Comparison of ENCODE assay signal across 1 cellular context in the genomic region with DNA sequence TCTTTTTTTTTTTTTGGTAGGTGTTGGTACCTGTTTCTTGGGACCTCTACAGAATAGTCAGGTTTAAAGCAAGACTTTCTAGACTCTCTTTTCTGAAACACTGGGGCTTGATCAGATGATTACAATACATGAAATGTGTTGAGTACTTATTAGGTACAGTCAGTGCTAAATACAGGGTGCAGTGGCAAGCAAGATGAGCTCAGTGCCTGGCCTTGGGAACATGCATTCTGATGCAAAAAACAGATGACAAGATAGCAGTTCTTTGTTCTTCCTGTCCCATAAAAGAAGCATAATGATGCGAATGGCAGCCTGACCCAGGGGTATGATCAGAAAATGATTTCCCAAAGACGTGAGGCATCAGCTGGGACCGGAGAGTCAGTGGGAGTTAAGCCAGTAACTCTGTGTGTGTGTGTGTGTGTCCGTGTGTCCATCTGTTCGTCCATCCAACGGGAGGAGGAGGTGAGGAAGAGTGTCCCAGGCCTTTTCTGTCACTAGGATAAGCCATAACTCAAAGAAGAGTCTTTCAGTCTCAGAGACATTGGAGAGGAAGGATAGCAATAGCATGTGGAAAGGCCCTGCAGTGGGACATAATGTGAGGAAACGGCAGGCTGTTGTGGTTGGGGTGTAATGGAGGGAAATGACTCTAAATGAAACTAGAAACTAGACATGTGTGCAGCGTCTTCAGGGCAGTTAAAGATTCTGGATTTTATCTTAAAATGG.
A peak's percentile ranks its signal among the peaks of the same experiment; 100 is the strongest.
TF ChIP-seq lines count a peak whose summit lies in the region.

No MANE protein-coding gene starts in this region.

TF ChIP-seq in GM12878, 131 proteins besides CTCF, POLR2A, EP300 and RAD21 (continued from another document and continues in another):
- TF ChIP-seq, protein P1, sequence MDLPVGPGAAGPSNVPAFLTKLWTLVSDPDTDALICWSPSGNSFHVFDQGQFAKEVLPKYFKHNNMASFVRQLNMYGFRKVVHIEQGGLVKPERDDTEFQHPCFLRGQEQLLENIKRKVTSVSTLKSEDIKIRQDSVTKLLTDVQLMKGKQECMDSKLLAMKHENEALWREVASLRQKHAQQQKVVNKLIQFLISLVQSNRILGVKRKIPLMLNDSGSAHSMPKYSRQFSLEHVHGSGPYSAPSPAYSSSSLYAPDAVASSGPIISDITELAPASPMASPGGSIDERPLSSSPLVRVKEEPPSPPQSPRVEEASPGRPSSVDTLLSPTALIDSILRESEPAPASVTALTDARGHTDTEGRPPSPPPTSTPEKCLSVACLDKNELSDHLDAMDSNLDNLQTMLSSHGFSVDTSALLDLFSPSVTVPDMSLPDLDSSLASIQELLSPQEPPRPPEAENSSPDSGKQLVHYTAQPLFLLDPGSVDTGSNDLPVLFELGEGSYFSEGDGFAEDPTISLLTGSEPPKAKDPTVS (IDR thresholded peaks at IDR 0.05; ENCODE audit: low read depth, low read length): no peak
- TF ChIP-seq, protein P2, sequence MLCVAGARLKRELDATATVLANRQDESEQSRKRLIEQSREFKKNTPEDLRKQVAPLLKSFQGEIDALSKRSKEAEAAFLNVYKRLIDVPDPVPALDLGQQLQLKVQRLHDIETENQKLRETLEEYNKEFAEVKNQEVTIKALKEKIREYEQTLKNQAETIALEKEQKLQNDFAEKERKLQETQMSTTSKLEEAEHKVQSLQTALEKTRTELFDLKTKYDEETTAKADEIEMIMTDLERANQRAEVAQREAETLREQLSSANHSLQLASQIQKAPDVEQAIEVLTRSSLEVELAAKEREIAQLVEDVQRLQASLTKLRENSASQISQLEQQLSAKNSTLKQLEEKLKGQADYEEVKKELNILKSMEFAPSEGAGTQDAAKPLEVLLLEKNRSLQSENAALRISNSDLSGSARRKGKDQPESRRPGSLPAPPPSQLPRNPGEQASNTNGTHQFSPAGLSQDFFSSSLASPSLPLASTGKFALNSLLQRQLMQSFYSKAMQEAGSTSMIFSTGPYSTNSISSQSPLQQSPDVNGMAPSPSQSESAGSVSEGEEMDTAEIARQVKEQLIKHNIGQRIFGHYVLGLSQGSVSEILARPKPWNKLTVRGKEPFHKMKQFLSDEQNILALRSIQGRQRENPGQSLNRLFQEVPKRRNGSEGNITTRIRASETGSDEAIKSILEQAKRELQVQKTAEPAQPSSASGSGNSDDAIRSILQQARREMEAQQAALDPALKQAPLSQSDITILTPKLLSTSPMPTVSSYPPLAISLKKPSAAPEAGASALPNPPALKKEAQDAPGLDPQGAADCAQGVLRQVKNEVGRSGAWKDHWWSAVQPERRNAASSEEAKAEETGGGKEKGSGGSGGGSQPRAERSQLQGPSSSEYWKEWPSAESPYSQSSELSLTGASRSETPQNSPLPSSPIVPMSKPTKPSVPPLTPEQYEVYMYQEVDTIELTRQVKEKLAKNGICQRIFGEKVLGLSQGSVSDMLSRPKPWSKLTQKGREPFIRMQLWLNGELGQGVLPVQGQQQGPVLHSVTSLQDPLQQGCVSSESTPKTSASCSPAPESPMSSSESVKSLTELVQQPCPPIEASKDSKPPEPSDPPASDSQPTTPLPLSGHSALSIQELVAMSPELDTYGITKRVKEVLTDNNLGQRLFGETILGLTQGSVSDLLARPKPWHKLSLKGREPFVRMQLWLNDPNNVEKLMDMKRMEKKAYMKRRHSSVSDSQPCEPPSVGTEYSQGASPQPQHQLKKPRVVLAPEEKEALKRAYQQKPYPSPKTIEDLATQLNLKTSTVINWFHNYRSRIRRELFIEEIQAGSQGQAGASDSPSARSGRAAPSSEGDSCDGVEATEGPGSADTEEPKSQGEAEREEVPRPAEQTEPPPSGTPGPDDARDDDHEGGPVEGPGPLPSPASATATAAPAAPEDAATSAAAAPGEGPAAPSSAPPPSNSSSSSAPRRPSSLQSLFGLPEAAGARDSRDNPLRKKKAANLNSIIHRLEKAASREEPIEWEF (IDR thresholded peaks at IDR 0.05; ENCODE audit: insufficient replicate concordance, low read depth, low read length): no peak
- TF ChIP-seq CHD4 (IDR thresholded peaks at IDR 0.05) (no peak), BCL11A (IDR thresholded peaks at IDR 0.05; ENCODE audit: low read depth, low read length) (peak; percentile 84), ESRRA (IDR thresholded peaks at IDR 0.05; ENCODE audit: low read length) (no peak), BMI1 (IDR thresholded peaks at IDR 0.05; ENCODE audit: borderline replicate concordance) (peak; percentile 54; the same call in 1 of the 2 replicates), JUND (IDR thresholded peaks at IDR 0.05; ENCODE audit: low read depth, low read length) (peak; percentile 77; the same call in 1 of the 2 replicates), MEF2A (IDR thresholded peaks at IDR 0.05; ENCODE audit: insufficient read depth, low read depth, low read length) (peak; percentile 65), NRF1 (conservative IDR thresholded peaks at IDR 0.05; ENCODE audit: low read depth, low read length) (no peak), SMAD1 (IDR thresholded peaks at IDR 0.05; ENCODE audit: low read depth, partially characterized antibody) (no peak), RFX5 (IDR thresholded peaks at IDR 0.05; ENCODE audit: low read depth, low read length) (no peak), ZNF24 (IDR thresholded peaks at IDR 0.05) (peak; percentile 38; the same call in 1 of the 2 replicates), ZNF274 (IDR thresholded peaks at IDR 0.05; ENCODE audit: insufficient read depth, insufficient read length) (no peak), TAF1 (IDR thresholded peaks at IDR 0.05; ENCODE audit: borderline replicate concordance, low read depth, low read length) (no peak), MTA3 (IDR thresholded peaks at IDR 0.05; ENCODE audit: borderline replicate concordance, low read length) (peak; percentile 91; the same call in 1 of the 2 replicates), FOXK2 (IDR thresholded peaks at IDR 0.05) (no peak), GATAD2B (conservative IDR thresholded peaks at IDR 0.05; ENCODE audit: low read depth) (peak; percentile 55; the same call in 1 of the 2 replicates), CBX5 (IDR thresholded peaks at IDR 0.05; ENCODE audit: low read depth) (peak; percentile 96), SRF (IDR thresholded peaks at IDR 0.05; ENCODE audit: low read depth in 2 of 2, low read length in 2 of 2) (no peak), SREBF2 (IDR thresholded peaks at IDR 0.05; ENCODE audit: low read length) (no peak), MEF2B (IDR thresholded peaks at IDR 0.05; ENCODE audit: partially characterized antibody, poor library complexity, severe bottlenecking) (peak; percentile 51), BRCA1 (IDR thresholded peaks at IDR 0.05; ENCODE audit: low read depth, low read length) (no peak), SUZ12 (IDR thresholded peaks at IDR 0.05; ENCODE audit: unreplicated experiment) (no peak), YBX1 (IDR thresholded peaks at IDR 0.05) (no peak)
- TF ChIP-seq, protein P3, sequence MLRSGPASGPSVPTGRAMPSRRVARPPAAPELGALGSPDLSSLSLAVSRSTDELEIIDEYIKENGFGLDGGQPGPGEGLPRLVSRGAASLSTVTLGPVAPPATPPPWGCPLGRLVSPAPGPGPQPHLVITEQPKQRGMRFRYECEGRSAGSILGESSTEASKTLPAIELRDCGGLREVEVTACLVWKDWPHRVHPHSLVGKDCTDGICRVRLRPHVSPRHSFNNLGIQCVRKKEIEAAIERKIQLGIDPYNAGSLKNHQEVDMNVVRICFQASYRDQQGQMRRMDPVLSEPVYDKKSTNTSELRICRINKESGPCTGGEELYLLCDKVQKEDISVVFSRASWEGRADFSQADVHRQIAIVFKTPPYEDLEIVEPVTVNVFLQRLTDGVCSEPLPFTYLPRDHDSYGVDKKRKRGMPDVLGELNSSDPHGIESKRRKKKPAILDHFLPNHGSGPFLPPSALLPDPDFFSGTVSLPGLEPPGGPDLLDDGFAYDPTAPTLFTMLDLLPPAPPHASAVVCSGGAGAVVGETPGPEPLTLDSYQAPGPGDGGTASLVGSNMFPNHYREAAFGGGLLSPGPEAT (IDR thresholded peaks at IDR 0.05; ENCODE audit: low read depth): peak; percentile 93
- TF ChIP-seq, protein P4, sequence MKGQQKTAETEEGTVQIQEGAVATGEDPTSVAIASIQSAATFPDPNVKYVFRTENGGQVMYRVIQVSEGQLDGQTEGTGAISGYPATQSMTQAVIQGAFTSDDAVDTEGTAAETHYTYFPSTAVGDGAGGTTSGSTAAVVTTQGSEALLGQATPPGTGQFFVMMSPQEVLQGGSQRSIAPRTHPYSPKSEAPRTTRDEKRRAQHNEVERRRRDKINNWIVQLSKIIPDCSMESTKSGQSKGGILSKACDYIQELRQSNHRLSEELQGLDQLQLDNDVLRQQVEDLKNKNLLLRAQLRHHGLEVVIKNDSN (IDR thresholded peaks at IDR 0.05; ENCODE audit: borderline replicate concordance, extremely low read length, insufficient read depth, low read depth, low read length): no peak
- TF ChIP-seq, protein P5, sequence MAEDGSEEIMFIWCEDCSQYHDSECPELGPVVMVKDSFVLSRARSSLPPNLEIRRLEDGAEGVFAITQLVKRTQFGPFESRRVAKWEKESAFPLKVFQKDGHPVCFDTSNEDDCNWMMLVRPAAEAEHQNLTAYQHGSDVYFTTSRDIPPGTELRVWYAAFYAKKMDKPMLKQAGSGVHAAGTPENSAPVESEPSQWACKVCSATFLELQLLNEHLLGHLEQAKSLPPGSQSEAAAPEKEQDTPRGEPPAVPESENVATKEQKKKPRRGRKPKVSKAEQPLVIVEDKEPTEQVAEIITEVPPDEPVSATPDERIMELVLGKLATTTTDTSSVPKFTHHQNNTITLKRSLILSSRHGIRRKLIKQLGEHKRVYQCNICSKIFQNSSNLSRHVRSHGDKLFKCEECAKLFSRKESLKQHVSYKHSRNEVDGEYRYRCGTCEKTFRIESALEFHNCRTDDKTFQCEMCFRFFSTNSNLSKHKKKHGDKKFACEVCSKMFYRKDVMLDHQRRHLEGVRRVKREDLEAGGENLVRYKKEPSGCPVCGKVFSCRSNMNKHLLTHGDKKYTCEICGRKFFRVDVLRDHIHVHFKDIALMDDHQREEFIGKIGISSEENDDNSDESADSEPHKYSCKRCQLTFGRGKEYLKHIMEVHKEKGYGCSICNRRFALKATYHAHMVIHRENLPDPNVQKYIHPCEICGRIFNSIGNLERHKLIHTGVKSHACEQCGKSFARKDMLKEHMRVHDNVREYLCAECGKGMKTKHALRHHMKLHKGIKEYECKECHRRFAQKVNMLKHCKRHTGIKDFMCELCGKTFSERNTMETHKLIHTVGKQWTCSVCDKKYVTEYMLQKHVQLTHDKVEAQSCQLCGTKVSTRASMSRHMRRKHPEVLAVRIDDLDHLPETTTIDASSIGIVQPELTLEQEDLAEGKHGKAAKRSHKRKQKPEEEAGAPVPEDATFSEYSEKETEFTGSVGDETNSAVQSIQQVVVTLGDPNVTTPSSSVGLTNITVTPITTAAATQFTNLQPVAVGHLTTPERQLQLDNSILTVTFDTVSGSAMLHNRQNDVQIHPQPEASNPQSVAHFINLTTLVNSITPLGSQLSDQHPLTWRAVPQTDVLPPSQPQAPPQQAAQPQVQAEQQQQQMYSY (CRISPR knock-in tag; IDR thresholded peaks at IDR 0.05): no peak
- TF ChIP-seq, protein P6, sequence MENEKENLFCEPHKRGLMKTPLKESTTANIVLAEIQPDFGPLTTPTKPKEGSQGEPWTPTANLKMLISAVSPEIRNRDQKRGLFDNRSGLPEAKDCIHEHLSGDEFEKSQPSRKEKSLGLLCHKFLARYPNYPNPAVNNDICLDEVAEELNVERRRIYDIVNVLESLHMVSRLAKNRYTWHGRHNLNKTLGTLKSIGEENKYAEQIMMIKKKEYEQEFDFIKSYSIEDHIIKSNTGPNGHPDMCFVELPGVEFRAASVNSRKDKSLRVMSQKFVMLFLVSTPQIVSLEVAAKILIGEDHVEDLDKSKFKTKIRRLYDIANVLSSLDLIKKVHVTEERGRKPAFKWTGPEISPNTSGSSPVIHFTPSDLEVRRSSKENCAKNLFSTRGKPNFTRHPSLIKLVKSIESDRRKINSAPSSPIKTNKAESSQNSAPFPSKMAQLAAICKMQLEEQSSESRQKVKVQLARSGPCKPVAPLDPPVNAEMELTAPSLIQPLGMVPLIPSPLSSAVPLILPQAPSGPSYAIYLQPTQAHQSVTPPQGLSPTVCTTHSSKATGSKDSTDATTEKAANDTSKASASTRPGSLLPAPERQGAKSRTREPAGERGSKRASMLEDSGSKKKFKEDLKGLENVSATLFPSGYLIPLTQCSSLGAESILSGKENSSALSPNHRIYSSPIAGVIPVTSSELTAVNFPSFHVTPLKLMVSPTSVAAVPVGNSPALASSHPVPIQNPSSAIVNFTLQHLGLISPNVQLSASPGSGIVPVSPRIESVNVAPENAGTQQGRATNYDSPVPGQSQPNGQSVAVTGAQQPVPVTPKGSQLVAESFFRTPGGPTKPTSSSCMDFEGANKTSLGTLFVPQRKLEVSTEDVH (IDR thresholded peaks at IDR 0.05; ENCODE audit: low read depth, partially characterized antibody): no peak
- TF ChIP-seq, protein P7, sequence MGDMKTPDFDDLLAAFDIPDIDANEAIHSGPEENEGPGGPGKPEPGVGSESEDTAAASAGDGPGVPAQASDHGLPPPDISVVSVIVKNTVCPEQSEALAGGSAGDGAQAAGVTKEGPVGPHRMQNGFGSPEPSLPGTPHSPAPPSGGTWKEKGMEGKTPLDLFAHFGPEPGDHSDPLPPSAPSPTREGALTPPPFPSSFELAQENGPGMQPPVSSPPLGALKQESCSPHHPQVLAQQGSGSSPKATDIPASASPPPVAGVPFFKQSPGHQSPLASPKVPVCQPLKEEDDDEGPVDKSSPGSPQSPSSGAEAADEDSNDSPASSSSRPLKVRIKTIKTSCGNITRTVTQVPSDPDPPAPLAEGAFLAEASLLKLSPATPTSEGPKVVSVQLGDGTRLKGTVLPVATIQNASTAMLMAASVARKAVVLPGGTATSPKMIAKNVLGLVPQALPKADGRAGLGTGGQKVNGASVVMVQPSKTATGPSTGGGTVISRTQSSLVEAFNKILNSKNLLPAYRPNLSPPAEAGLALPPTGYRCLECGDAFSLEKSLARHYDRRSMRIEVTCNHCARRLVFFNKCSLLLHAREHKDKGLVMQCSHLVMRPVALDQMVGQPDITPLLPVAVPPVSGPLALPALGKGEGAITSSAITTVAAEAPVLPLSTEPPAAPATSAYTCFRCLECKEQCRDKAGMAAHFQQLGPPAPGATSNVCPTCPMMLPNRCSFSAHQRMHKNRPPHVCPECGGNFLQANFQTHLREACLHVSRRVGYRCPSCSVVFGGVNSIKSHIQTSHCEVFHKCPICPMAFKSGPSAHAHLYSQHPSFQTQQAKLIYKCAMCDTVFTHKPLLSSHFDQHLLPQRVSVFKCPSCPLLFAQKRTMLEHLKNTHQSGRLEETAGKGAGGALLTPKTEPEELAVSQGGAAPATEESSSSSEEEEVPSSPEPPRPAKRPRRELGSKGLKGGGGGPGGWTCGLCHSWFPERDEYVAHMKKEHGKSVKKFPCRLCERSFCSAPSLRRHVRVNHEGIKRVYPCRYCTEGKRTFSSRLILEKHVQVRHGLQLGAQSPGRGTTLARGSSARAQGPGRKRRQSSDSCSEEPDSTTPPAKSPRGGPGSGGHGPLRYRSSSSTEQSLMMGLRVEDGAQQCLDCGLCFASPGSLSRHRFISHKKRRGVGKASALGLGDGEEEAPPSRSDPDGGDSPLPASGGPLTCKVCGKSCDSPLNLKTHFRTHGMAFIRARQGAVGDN (IDR thresholded peaks at IDR 0.05): peak; percentile 31; the same call in 1 of the 2 replicates
